In the genomic region with DNA sequence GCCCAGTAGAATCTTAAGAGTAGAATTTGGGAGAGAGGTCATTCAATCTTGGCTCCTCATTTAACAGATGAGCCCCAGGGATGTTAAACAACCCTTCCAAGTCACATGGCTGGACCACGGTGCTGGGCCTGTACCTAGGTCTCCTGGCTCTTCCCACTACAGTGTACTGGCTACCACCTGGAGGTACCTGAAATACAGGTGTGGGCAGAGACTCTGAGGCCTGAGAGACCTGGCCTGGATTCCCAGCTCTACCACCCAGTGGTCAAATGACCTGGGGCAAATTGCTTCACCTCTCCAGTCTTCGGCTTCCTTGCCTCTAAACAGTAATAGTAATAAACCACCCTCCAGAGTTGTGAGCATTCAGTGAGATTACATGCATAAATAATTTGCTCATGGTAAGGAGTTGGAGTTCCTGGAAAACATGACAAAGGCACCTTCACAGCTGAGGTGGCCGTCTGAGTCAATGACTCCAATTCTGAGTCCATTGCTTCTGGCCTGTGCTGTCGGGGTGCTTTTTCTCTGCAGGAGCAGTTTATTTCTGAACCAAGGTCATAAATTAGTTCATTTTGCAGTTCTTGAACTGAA, we compare ENCODE assay signal across 26 cellular contexts. TPM values are rescaled to one million over a fixed set of nuclear protein-coding genes. Genes with fewer than 3 reads are reported as not detected.
A peak's percentile ranks its signal among the peaks of the same experiment; 100 is the strongest.
DNase-seq lines count a peak whose midpoint lies in the region; ATAC-seq, FAIRE-seq and TF ChIP-seq lines count a peak whose summit lies in the region.
"Had no signal": no experiment of that assay in that cellular context is flagged by ENCODE, and none has a peak within 500 bp of the region (broad histone marks: within the 10 kb centered on the region; RNA-seq: fewer than 3 reads in every experiment).

No MANE protein-coding gene starts in this region.

- H3K4me1 Mint-ChIP-seq in astrocyte (ENCODE audit: low read depth, unreplicated experiment): peaks cover 11% of the 10 kb centered on the region

- H3K4me2 ChIP-seq in astrocyte (ENCODE audit: low read length): no peak overlapping the region
- H3K4me2 ChIP-seq: SK-N-SH had no signal

- no peak for FAIRE-seq in astrocyte (lab: Jason Lieb, UNC)
- no peak for FAIRE-seq in kidney (lab: Jason Lieb, UNC)
- FAIRE-seq: D721Med, GM12892, GM18507, H1 had no signal

- DNase-seq in heart left ventricle (no peak), cardiac septum (ENCODE audit: low spot score) (no peak), astrocyte (ENCODE audit: low read depth) (no peak), kidney (no peak), psoas muscle (no peak), NCI-H82 treated with DMSO at 0.1 percent for 48 hours (lab: John Stamatoyannopoulos, UW; ENCODE audit: unreplicated experiment) (no peak)
- DNase-seq: ACHN; AML-193; IMR-90; Karpas-422; MG63; NCI-H1092; NCI-H1436 treated with DMSO at 0.1 percent for 48 hours; NCI-H2029; NCI-H345; NCI-H69; NK-92 treated with Interleukin-12 subunit alpha and Interleukin-12 subunit beta, amount 100 ng/mL, for 24 hours; SHP77 treated with DMSO at 0.1 percent for 48 hours; SK-N-SH had no signal

- peaks cover 5% of the 10 kb centered on the region for H3K36me3 Mint-ChIP-seq in astrocyte (ENCODE audit: low read depth, unreplicated experiment)

- H3K4me1 ChIP-seq in heart left ventricle: peaks cover 0 to 68% (median 22%) of the 10 kb centered on the region in 12 donors
- H3K4me1 ChIP-seq in astrocyte (ENCODE audit: insufficient read depth, low read length): peaks cover 10% of the 10 kb centered on the region
- peaks cover 14 to 29% of the 10 kb centered on the region in 2 donors for H3K4me1 ChIP-seq in kidney (ENCODE audit: control insufficient read depth in 1 of 2, insufficient read depth in 1 of 2, low read depth in 1 of 2, low read length in 2 of 2)
- peaks cover 54% of the 10 kb centered on the region for H3K4me1 ChIP-seq in psoas muscle

- WGBS in heart left ventricle, 4 donors: 58 to 74% (median 71%) methylated on average over 4 of the region's 4 CpGs
- 48 to 55% (median 53%) methylated on average over 4 of the region's 4 CpGs for WGBS in psoas muscle, 3 donors

- H3K9me3 Mint-ChIP-seq in astrocyte (ENCODE audit: unreplicated experiment): no peaks in the 10 kb centered on the region

- H3K79me2 ChIP-seq in astrocyte (ENCODE audit: insufficient read depth, low read length): peaks cover 56% of the 10 kb centered on the region

- ATAC-seq in heart left ventricle (no peak), psoas muscle (no peak), HG02973 (IDR thresholded peaks at IDR 0.05; ENCODE audit: unreplicated experiment) (no peak)

- TF ChIP-seq POLR2A in heart left ventricle (IDR thresholded peaks at IDR 0.05): no peak

- no peak overlapping the region for H3K27ac Mint-ChIP-seq in astrocyte (ENCODE audit: unreplicated experiment)

- H2AFZ ChIP-seq in astrocyte (ENCODE audit: low read depth, low read length): no peak overlapping the region

- intact Hi-C loops in heart left ventricle (cut with DNase I) (no loop called here), cardiac septum (cut with DNase I) (no loop called here), kidney (cut with DNase I) (loop anchor here (10.0 kb wide), 1 partner anchor 187 kb away; no protein-coding TSS in a partner anchor), psoas muscle (cut with DNase I) (no loop called here)

- no peaks in the 10 kb centered on the region for H3K9me3 ChIP-seq in heart left ventricle
- H3K9me3 ChIP-seq in astrocyte (ENCODE audit: insufficient read depth, low read depth, low read length): no peaks in the 10 kb centered on the region
- H3K9me3 ChIP-seq in kidney (ENCODE audit: control insufficient read depth in 1 of 2, low read length in 2 of 2): no peaks in the 10 kb centered on the region
- H3K9me3 ChIP-seq in psoas muscle: no peaks in the 10 kb centered on the region
- H3K9me3 ChIP-seq: MG63, SK-N-SH had no signal

- no peak overlapping the region for H3K9ac ChIP-seq in astrocyte (ENCODE audit: low read length)
- peak overlapping the region in 1 of 2 donors; percentile 43 for H3K9ac ChIP-seq in kidney (ENCODE audit: low read length in 2 of 2)
- H3K9ac ChIP-seq: SK-N-SH had no signal

- H3K4me3 ChIP-seq in heart left ventricle (peak overlapping the region in 7 of 12 donors; percentile 8 to 91 (median 82)), astrocyte (ENCODE audit: insufficient read depth, low read depth, low read length) (no peak overlapping the region), kidney (ENCODE audit: low read length in 2 of 2) (peak overlapping the region; percentile 49 to 98), psoas muscle (no peak overlapping the region)
- H3K4me3 ChIP-seq: MG63 had no signal

- no peaks in the 10 kb centered on the region for H3K27me3 Mint-ChIP-seq in astrocyte (ENCODE audit: low read depth, unreplicated experiment)

- H3K27me3 ChIP-seq in heart left ventricle (no peaks in the 10 kb centered on the region), astrocyte (ENCODE audit: insufficient read depth, low read length) (no peaks in the 10 kb centered on the region), psoas muscle (ENCODE audit: insufficient read depth in 3 of 3, low read length in 2 of 3) (no peaks in the 10 kb centered on the region)
- H3K27me3 ChIP-seq: MG63 had no signal

- H3K36me3 ChIP-seq in heart left ventricle (peaks cover 0 to 29% (median 14%) of the 10 kb centered on the region in 9 donors), astrocyte (ENCODE audit: insufficient read depth, low read length) (peaks cover 6% of the 10 kb centered on the region), kidney (ENCODE audit: control insufficient read depth in 1 of 2, insufficient read depth in 2 of 2, low read length in 2 of 2) (peaks cover 4 to 17% of the 10 kb centered on the region in 2 donors), psoas muscle (ENCODE audit: insufficient read depth in 1 of 2, low read depth in 1 of 2) (peaks cover 10 to 13% of the 10 kb centered on the region in 2 donors)

- H3K4me3 Mint-ChIP-seq in astrocyte (ENCODE audit: unreplicated experiment): peak overlapping the region; percentile 28

- peak overlapping the region in 6 of 12 donors; percentile 9 to 90 (median 26) for H3K27ac ChIP-seq in heart left ventricle
- H3K27ac ChIP-seq in astrocyte (ENCODE audit: low read depth, low read length): no peak overlapping the region
- peak overlapping the region; percentile 56 to 68 for H3K27ac ChIP-seq in kidney (ENCODE audit: low read depth in 2 of 2, low read length in 2 of 2)
- peak overlapping the region; percentile 85 for H3K27ac ChIP-seq in psoas muscle
- H3K27ac ChIP-seq: C4-2B, HL-60 had no signal

- no peak for TF ChIP-seq CTCF in heart left ventricle (IDR thresholded peaks at IDR 0.05)
- TF ChIP-seq CTCF in astrocyte (IDR thresholded peaks at IDR 0.05; ENCODE audit: insufficient read depth, low read depth, low read length): no peak
- no peak for TF ChIP-seq CTCF in kidney (IDR thresholded peaks at IDR 0.05; ENCODE audit: borderline replicate concordance, extremely low read depth, insufficient read depth)
- no peak for TF ChIP-seq CTCF in psoas muscle (IDR thresholded peaks at IDR 0.05)

- peaks cover 13% of the 10 kb centered on the region for H4K20me1 ChIP-seq in astrocyte (ENCODE audit: insufficient read depth, low read length)

RNA-seq across cellular contexts. Expression of a gene that starts 2.8 kb away (rescaled TPM):
- total RNA-seq in heart left ventricle (100 to 1,000 TPM; 294 to 815 (median 505) TPM), cardiac septum (390 TPM), astrocyte (46.8 and 47.4 TPM in 2 replicates), kidney (73.2 TPM), psoas muscle (100 to 1,000 TPM in 3 of 4 donors, 10 to 100 TPM in 1; 98.9 to 381 (median 223) TPM)
- polyA plus RNA-seq in heart left ventricle (100 to 1,000 TPM; 259 to 299 TPM), kidney (ENCODE audit: insufficient read depth, low read depth, low replicate concordance) (241 TPM), psoas muscle (100 to 1,000 TPM in 2 of 3 donors, 10 to 100 TPM in 1; 87.7 to 299 (median 208) TPM)

Comparison
In these comparisons a context has a peak if more than half of its experiments do, and no peak if none do; other contexts are left out.
1. H3K4me3 ChIP-seq: peak in heart left ventricle (7 of 12) and kidney (2 of 2); none in astrocyte (single experiment) and psoas muscle (single experiment).